In the genomic region with DNA sequence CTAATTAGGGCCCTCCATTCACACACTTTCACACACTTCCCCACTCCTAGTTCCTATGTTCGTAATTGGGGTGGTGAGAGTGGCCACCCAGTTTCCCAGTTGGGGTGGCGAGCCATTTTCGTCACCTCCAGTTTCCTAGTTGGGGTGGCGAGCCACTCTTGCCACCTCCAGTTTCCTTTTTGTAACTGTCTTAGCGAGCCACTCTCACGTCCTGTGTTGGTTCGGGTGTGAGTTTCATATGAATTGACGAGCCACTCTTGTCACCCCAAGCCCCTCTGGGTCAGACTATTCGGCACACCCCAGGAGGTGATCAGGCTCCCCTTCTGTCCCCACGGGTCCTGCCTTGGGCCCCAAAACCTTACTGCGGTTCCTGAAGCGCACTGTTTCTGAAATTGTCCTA, we compare ENCODE assay signal across 22 cellular contexts.
"Had no signal": no experiment of that assay in that cellular context is flagged by ENCODE, and none has a peak within 500 bp of the region (broad histone marks: within the 10 kb centered on the region; RNA-seq: fewer than 3 reads in every experiment).

No MANE protein-coding gene starts in this region.

- H3K4me3 ChIP-seq: esophagus squamous epithelium, gastroesophageal sphincter, heart left ventricle, neural progenitor cell, stomach, suprapubic skin, transverse colon had no signal

- DNase-seq: activated CD4-positive, alpha-beta T cell treated with anti-CD3 and anti-CD28 coated beads for 1 hour; activated CD4-positive, alpha-beta T cell treated with anti-CD3 and anti-CD28 coated beads, Interleukin-2, amount 50 U/mL, for 4 hours; activated naive CD4-positive, alpha-beta T cell treated with anti-CD3 and anti-CD28 coated beads, Interleukin-2, amount 10 ng/mL, durations not matched to agents 7 days and 5 days; activated T-cell treated with anti-CD3 and anti-CD28 coated beads, Interleukin-2, amount 50 U/mL, for 24 hours; central memory CD4-positive, alpha-beta T cell; effector memory CD4-positive, alpha-beta T cell; esophagus squamous epithelium; heart left ventricle; islet precursor cell; left cardiac atrium; small intestine; stimulated activated CD4-positive, alpha-beta T cell treated with anti-CD3 and anti-CD28 coated beads, Interleukin-2, amount 100 ng/mL, for 24 hours; stomach; transverse colon had no signal

- H3K27me3 ChIP-seq: esophagus squamous epithelium, gastroesophageal sphincter, heart left ventricle, neural progenitor cell, stomach, suprapubic skin, transverse colon had no signal

- H3K27ac Mint-ChIP-seq: activated naive CD4-positive, alpha-beta T cell treated with anti-CD3 and anti-CD28 coated beads, Interleukin-2, amount 10 ng/mL, durations not matched to agents 7 days and 5 days; memory B cell; neural progenitor cell; stimulated activated memory B cell treated with anti-CD40 and anti-IgM and Interleukin-4, amounts not matched to agents 10 μg/mL and 1 μg/mL and 100 μg/mL, for 72 hours; T-cell had no signal

- ATAC-seq: gastroesophageal sphincter; heart left ventricle; left cardiac atrium; sciatic nerve; SK-N-SH treated with all-trans-retinoic acid at 6 μM for 48 hours; stimulated activated memory B cell treated with anti-CD40 and anti-IgM and Interleukin-4, amounts not matched to agents 10 μg/mL and 1 μg/mL and 100 μg/mL, for 72 hours; T-cell had no signal

- H3K4me3 Mint-ChIP-seq: activated naive CD4-positive, alpha-beta T cell treated with anti-CD3 and anti-CD28 coated beads, Interleukin-2, amount 10 ng/mL, durations not matched to agents 7 days and 5 days; activated T-cell treated with anti-CD3 and anti-CD28 coated beads, Interleukin-2, amount 50 U/mL, for 24 hours; memory B cell; neural progenitor cell; stimulated activated memory B cell treated with anti-CD40 and anti-IgM and Interleukin-4, amounts not matched to agents 10 μg/mL and 1 μg/mL and 100 μg/mL, for 72 hours; T-cell had no signal

- H3K4me1 Mint-ChIP-seq: activated naive CD4-positive, alpha-beta T cell treated with anti-CD3 and anti-CD28 coated beads, Interleukin-2, amount 10 ng/mL, durations not matched to agents 7 days and 5 days; memory B cell; neural progenitor cell; stimulated activated memory B cell treated with anti-CD40 and anti-IgM and Interleukin-4, amounts not matched to agents 10 μg/mL and 1 μg/mL and 100 μg/mL, for 72 hours had no signal

- H3K9me3 Mint-ChIP-seq: activated naive CD4-positive, alpha-beta T cell treated with anti-CD3 and anti-CD28 coated beads, Interleukin-2, amount 10 ng/mL, durations not matched to agents 7 days and 5 days; activated T-cell treated with anti-CD3 and anti-CD28 coated beads, Interleukin-2, amount 50 U/mL, for 24 hours; memory B cell; neural progenitor cell; stimulated activated memory B cell treated with anti-CD40 and anti-IgM and Interleukin-4, amounts not matched to agents 10 μg/mL and 1 μg/mL and 100 μg/mL, for 72 hours had no signal

- H3K27me3 Mint-ChIP-seq: activated naive CD4-positive, alpha-beta T cell treated with anti-CD3 and anti-CD28 coated beads, Interleukin-2, amount 10 ng/mL, durations not matched to agents 7 days and 5 days; activated T-cell treated with anti-CD3 and anti-CD28 coated beads, Interleukin-2, amount 50 U/mL, for 24 hours; memory B cell; stimulated activated memory B cell treated with anti-CD40 and anti-IgM and Interleukin-4, amounts not matched to agents 10 μg/mL and 1 μg/mL and 100 μg/mL, for 72 hours; T-cell had no signal

- H3K27ac ChIP-seq: esophagus squamous epithelium, gastroesophageal sphincter, heart left ventricle, neural progenitor cell, stomach, suprapubic skin, transverse colon had no signal

- H3K9me3 ChIP-seq: esophagus squamous epithelium, gastroesophageal sphincter, heart left ventricle, stomach, transverse colon had no signal

- H3K4me1 ChIP-seq: esophagus squamous epithelium, gastroesophageal sphincter, heart left ventricle, neural progenitor cell, stomach, suprapubic skin, transverse colon had no signal
